In genomic region chr4:113815826-113816225, GRCh38 we compare ENCODE assay signal across 36 cellular contexts. TPM values are rescaled to one million over a fixed set of nuclear protein-coding genes. Genes with fewer than 3 reads are reported as not detected.
DNase-seq lines count a peak whose midpoint lies in the region; ATAC-seq, FAIRE-seq and TF ChIP-seq lines count a peak whose summit lies in the region.
"Had no signal": no experiment of that assay in that cellular context is flagged by ENCODE, and none has a peak within 500 bp of the region (broad histone marks: within the 10 kb centered on the region; RNA-seq: fewer than 3 reads in every experiment).

No MANE protein-coding gene starts in this region.

- POLR2A ChIA-PET in endothelial cell of umbilical vein (lab: Charles Lee) = no interaction called here

- TF ChIP-seq POLR2A in endothelial cell of umbilical vein (IDR thresholded peaks at IDR 0.05; ENCODE audit: low read depth, low read length) = no peak

- no peaks in the 10 kb centered on the region for H3K9me3 ChIP-seq in endothelial cell of umbilical vein (replicated peaks; ENCODE audit: control insufficient read depth, insufficient read depth, low read length)
- H3K9me3 ChIP-seq: adrenal gland, body of pancreas, esophagus muscularis mucosa, heart left ventricle, SK-N-SH had no signal

- dilution Hi-C loops in endothelial cell of umbilical vein (cut with MboI; ENCODE audit: extremely low pct_ligation_motif_present, low sequenced_read_pairs) = no loop called here

- peaks cover 7% of the 10 kb centered on the region for H3K9me3 Mint-ChIP-seq in activated naive CD4-positive, alpha-beta T cell treated with anti-CD3 and anti-CD28 coated beads, Interleukin-2, amount 50 U/mL, for 24 hours
- no peaks in the 10 kb centered on the region for H3K9me3 Mint-ChIP-seq in activated naive CD4-positive, alpha-beta T cell treated with anti-CD3 and anti-CD28 coated beads, Interleukin-2, amount 10 ng/mL, durations not matched to agents 7 days and 5 days
- no peaks in the 10 kb centered on the region for H3K9me3 Mint-ChIP-seq in endothelial cell (ENCODE audit: unreplicated experiment)
- H3K9me3 Mint-ChIP-seq: central memory CD8-positive, alpha-beta T cell; endodermal cell; type B pancreatic cell had no signal

- CTCF ChIA-PET in activated naive CD4-positive, alpha-beta T cell treated with anti-CD3 and anti-CD28 coated beads, Interleukin-2, amount 10 ng/mL, durations not matched to agents 7 days and 5 days (lab: Charles Lee) = no interaction called here
- CTCF ChIA-PET in endothelial cell of umbilical vein (lab: Charles Lee) = no interaction called here

- H3K4me2 ChIP-seq in endothelial cell of umbilical vein (ENCODE audit: insufficient read depth, low read length) = no peak overlapping the region
- H3K4me2 ChIP-seq: SK-N-SH had no signal

- no peak overlapping the region for H3K4me3 Mint-ChIP-seq in activated naive CD4-positive, alpha-beta T cell treated with anti-CD3 and anti-CD28 coated beads, Interleukin-2, amount 50 U/mL, for 24 hours
- H3K4me3 Mint-ChIP-seq in activated naive CD4-positive, alpha-beta T cell treated with anti-CD3 and anti-CD28 coated beads, Interleukin-2, amount 10 ng/mL, durations not matched to agents 7 days and 5 days = no peak overlapping the region
- H3K4me3 Mint-ChIP-seq in endothelial cell (ENCODE audit: unreplicated experiment) = no peak overlapping the region
- H3K4me3 Mint-ChIP-seq: activated T-cell treated with anti-CD3 and anti-CD28 coated beads, Interleukin-2, amount 50 U/mL, for 72 hours; central memory CD8-positive, alpha-beta T cell; endodermal cell; naive B cell; stimulated activated naive B cell treated with anti-CD40 and anti-IgM and Interleukin-4, amounts not matched to agents 10 μg/mL and 1 μg/mL and 100 μg/mL, for 72 hours; T-helper 17 cell; type B pancreatic cell had no signal

- H2AFZ ChIP-seq in endothelial cell of umbilical vein (ENCODE audit: low read depth, low read length) = peak overlapping the region; percentile 65

- FAIRE-seq in endothelial cell of umbilical vein (lab: Jason Lieb, UNC) = no peak
- FAIRE-seq: keratinocyte had no signal

- TF ChIP-seq CTCF in endothelial cell of umbilical vein (IDR thresholded peaks at IDR 0.05; ENCODE audit: extremely low read depth in 1 of 2, insufficient read depth in 1 of 2, low read depth in 1 of 2, low read length in 2 of 2) (no peak), endothelial cell (IDR thresholded peaks at IDR 0.05; ENCODE audit: unreplicated experiment) (no peak)

- no peaks in the 10 kb centered on the region for H3K9me1 ChIP-seq in endothelial cell of umbilical vein (replicated peaks; ENCODE audit: control insufficient read depth, extremely low read depth, insufficient read depth, low read length)

- H3K79me2 ChIP-seq in endothelial cell of umbilical vein (ENCODE audit: control insufficient read depth, insufficient read depth, low read length) = no peaks in the 10 kb centered on the region

- H3K36me3 ChIP-seq in endothelial cell of umbilical vein (ENCODE audit: control insufficient read depth in 2 of 2, extremely low read depth in 1 of 2, insufficient read depth in 2 of 2, low read length in 2 of 2) (no peaks in the 10 kb centered on the region), H7 (replicated peaks; ENCODE audit: control insufficient read depth, insufficient read depth, low read length) (no peaks in the 10 kb centered on the region)
- H3K36me3 ChIP-seq: adrenal gland, esophagus muscularis mucosa, heart left ventricle had no signal

- H3K9ac ChIP-seq in endothelial cell of umbilical vein (replicated peaks; ENCODE audit: extremely low read depth, insufficient read depth, low read length) = no peak overlapping the region
- H3K9ac ChIP-seq: SK-N-SH had no signal

- no TSS peak for BruUV-seq in endothelial cell of umbilical vein (replicated peaks; lab: Mats Ljungman, UMichigan)

- no peaks in the 10 kb centered on the region for H4K20me1 ChIP-seq in endothelial cell of umbilical vein (replicated peaks; ENCODE audit: control insufficient read depth, extremely low read depth, insufficient read depth, low read length)

- H3K27me3 ChIP-seq in endothelial cell of umbilical vein (ENCODE audit: control insufficient read depth in 2 of 2, insufficient read depth in 2 of 2, low read length in 2 of 2) (no peaks in the 10 kb centered on the region), H7 (ENCODE audit: control insufficient read depth, insufficient read depth, low read length) (no peaks in the 10 kb centered on the region)
- H3K27me3 ChIP-seq: adrenal gland, body of pancreas, esophagus muscularis mucosa, foreskin keratinocyte, heart left ventricle had no signal

- H3K36me3 Mint-ChIP-seq in activated naive CD4-positive, alpha-beta T cell treated with anti-CD3 and anti-CD28 coated beads, Interleukin-2, amount 50 U/mL, for 24 hours = peaks cover 1% of the 10 kb centered on the region
- H3K36me3 Mint-ChIP-seq in activated naive CD4-positive, alpha-beta T cell treated with anti-CD3 and anti-CD28 coated beads, Interleukin-2, amount 10 ng/mL, durations not matched to agents 7 days and 5 days = no peaks in the 10 kb centered on the region
- no peaks in the 10 kb centered on the region for H3K36me3 Mint-ChIP-seq in endothelial cell (ENCODE audit: low read depth, unreplicated experiment)
- H3K36me3 Mint-ChIP-seq: CD4-positive, alpha-beta memory T cell; stimulated activated naive B cell treated with anti-CD40 and anti-IgM and Interleukin-4, amounts not matched to agents 10 μg/mL and 1 μg/mL and 100 μg/mL, for 72 hours; type B pancreatic cell had no signal

- peaks cover 14% of the 10 kb centered on the region for H3K4me1 Mint-ChIP-seq in activated naive CD4-positive, alpha-beta T cell treated with anti-CD3 and anti-CD28 coated beads, Interleukin-2, amount 50 U/mL, for 24 hours
- no peaks in the 10 kb centered on the region for H3K4me1 Mint-ChIP-seq in activated naive CD4-positive, alpha-beta T cell treated with anti-CD3 and anti-CD28 coated beads, Interleukin-2, amount 10 ng/mL, durations not matched to agents 7 days and 5 days
- peaks cover 4% of the 10 kb centered on the region for H3K4me1 Mint-ChIP-seq in endothelial cell (ENCODE audit: unreplicated experiment)
- H3K4me1 Mint-ChIP-seq: CD4-positive, alpha-beta memory T cell; central memory CD8-positive, alpha-beta T cell; endodermal cell; naive B cell had no signal

- no peak overlapping the region for H3K27ac ChIP-seq in endothelial cell of umbilical vein (ENCODE audit: insufficient read depth, low read depth, low read length)
- H3K27ac ChIP-seq: adrenal gland, body of pancreas, esophagus muscularis mucosa, foreskin keratinocyte, RWPE1 had no signal

- intact Hi-C loops in endothelial cell of umbilical vein (cut with micrococcal nuclease) (no loop called here), sciatic nerve (cut with DNase I) (no loop called here)

- peak; percentile 34 for ATAC-seq in sciatic nerve
- no peak for ATAC-seq in HG03039 (IDR thresholded peaks at IDR 0.05; ENCODE audit: unreplicated experiment)
- ATAC-seq: activated T-cell treated with anti-CD3 and anti-CD28 coated beads, Interleukin-2, amount 50 U/mL, for 72 hours; body of pancreas; foreskin keratinocyte; HCT116; stimulated activated naive B cell treated with anti-CD40 and anti-IgM and Interleukin-4, amounts not matched to agents 10 μg/mL and 1 μg/mL and 100 μg/mL, for 72 hours; T-helper 17 cell had no signal

- DNase-seq in activated naive CD4-positive, alpha-beta T cell treated with anti-CD3 and anti-CD28 coated beads, Interleukin-2, amount 10 ng/mL, durations not matched to agents 7 days and 5 days = no peak
- DNase-seq in MV-4-11 (lab: John Stamatoyannopoulos, UW) (peak; percentile 89), endothelial cell of umbilical vein (ENCODE audit: low read depth, low spot score) (peak; percentile 73), sciatic nerve (ENCODE audit: low spot score) (no peak), H7 (no peak), endothelial cell (ENCODE audit: low spot score) (no peak)
- DNase-seq: 8988T; activated CD4-positive, alpha-beta T cell treated with anti-CD3 and anti-CD28 coated beads, Interleukin-2, amount 50 U/mL, for 4 hours; activated naive CD4-positive, alpha-beta T cell treated with Interleukin-2 at 50 U/mL for 16 hours; activated T-cell treated with anti-CD3 and anti-CD28 coated beads, Interleukin-2, amount 50 U/mL, for 72 hours; adrenal gland; body of pancreas; CD4-positive, alpha-beta memory T cell; DMS 273 treated with DMSO at 0.1 percent for 48 hours; endodermal cell; foreskin keratinocyte; heart left ventricle; Karpas-422; midbrain; naive B cell; NCI-H1048; NCI-H446 treated with DMSO at 0.1 percent for 48 hours; NCI-H82; occipital lobe; OCI-M1; SK-N-SH; stimulated activated naive B cell treated with anti-CD40 and anti-IgM and Interleukin-4, amounts not matched to agents 10 μg/mL and 1 μg/mL and 100 μg/mL, for 72 hours; T-helper 17 cell had no signal

- H3K4me1 ChIP-seq in endothelial cell of umbilical vein (ENCODE audit: control insufficient read depth, extremely low read depth, insufficient read depth, low read length) = peaks cover 5% of the 10 kb centered on the region
- H3K4me1 ChIP-seq: adrenal gland, body of pancreas, foreskin keratinocyte had no signal

- H3K4me3 ChIP-seq in endothelial cell of umbilical vein (replicated peaks in 1 of 3; ENCODE audit: insufficient read depth in 1 of 3, low read depth in 1 of 3, low read length in 3 of 3) = no peak overlapping the region
- no peak overlapping the region for H3K4me3 ChIP-seq in H7 (ENCODE audit: insufficient read depth, low read depth, low read length)
- H3K4me3 ChIP-seq: adrenal gland, body of pancreas, esophagus muscularis mucosa, heart left ventricle had no signal

- H3K27ac Mint-ChIP-seq in activated naive CD4-positive, alpha-beta T cell treated with anti-CD3 and anti-CD28 coated beads, Interleukin-2, amount 50 U/mL, for 24 hours = peak overlapping the region; percentile 43
- no peak overlapping the region for H3K27ac Mint-ChIP-seq in activated naive CD4-positive, alpha-beta T cell treated with anti-CD3 and anti-CD28 coated beads, Interleukin-2, amount 10 ng/mL, durations not matched to agents 7 days and 5 days
- no peak overlapping the region for H3K27ac Mint-ChIP-seq in endothelial cell (ENCODE audit: unreplicated experiment)
- H3K27ac Mint-ChIP-seq: activated T-cell treated with anti-CD3 and anti-CD28 coated beads, Interleukin-2, amount 50 U/mL, for 72 hours; CD4-positive, alpha-beta memory T cell; endodermal cell; naive B cell; stimulated activated naive B cell treated with anti-CD40 and anti-IgM and Interleukin-4, amounts not matched to agents 10 μg/mL and 1 μg/mL and 100 μg/mL, for 72 hours; T-helper 17 cell; type B pancreatic cell had no signal

- H3K27me3 Mint-ChIP-seq in activated naive CD4-positive, alpha-beta T cell treated with anti-CD3 and anti-CD28 coated beads, Interleukin-2, amount 50 U/mL, for 24 hours = no peaks in the 10 kb centered on the region
- no peaks in the 10 kb centered on the region for H3K27me3 Mint-ChIP-seq in activated naive CD4-positive, alpha-beta T cell treated with anti-CD3 and anti-CD28 coated beads, Interleukin-2, amount 10 ng/mL, durations not matched to agents 7 days and 5 days
- no peaks in the 10 kb centered on the region for H3K27me3 Mint-ChIP-seq in endothelial cell (ENCODE audit: unreplicated experiment)
- H3K27me3 Mint-ChIP-seq: central memory CD8-positive, alpha-beta T cell; T-helper 17 cell; type B pancreatic cell had no signal

RNA-seq across cellular contexts. Expression of gene CAMK2D, which starts 54.3 kb away (rescaled TPM):
- total RNA-seq in endothelial cell of umbilical vein = 23.0 and 30.7 TPM in 2 replicates
- 9.3 and 10.4 TPM in 2 replicates for polyA plus RNA-seq in endothelial cell of umbilical vein
- polyA plus RNA-seq in endothelial cell of umbilical vein (2011; cell fraction: cytosol; rRNA removed) = 8.1 and 9.7 TPM in 2 replicates
- polyA plus RNA-seq in endothelial cell of umbilical vein (2011; cell fraction: nucleus; rRNA removed) = 15.9 and 17.2 TPM in 2 replicates
- 23.4 and 31.3 TPM in 2 replicates for polyA plus RNA-seq in endothelial cell of umbilical vein (2012)
- polyA minus RNA-seq in endothelial cell of umbilical vein = 35.6 and 36.0 TPM in 2 replicates
- 2.0 TPM for polyA minus RNA-seq in endothelial cell of umbilical vein (2011; cell fraction: cytosol; rRNA and poly(A)+ RNA removed)
- polyA minus RNA-seq in endothelial cell of umbilical vein (2011; cell fraction: nucleus; rRNA and poly(A)+ RNA removed) = 65.3 and 124 TPM in 2 replicates
- 41.3 TPM for total RNA-seq in sciatic nerve
- 21.5 and 29.0 TPM in 2 replicates for total RNA-seq in H7 (2014; rRNA removed; shearing (Covaris generic))
- 19.7 TPM for total RNA-seq in endothelial cell (ENCODE audit: unreplicated experiment)

Comparison
In these comparisons a context has a peak if more than half of its experiments do, and no peak if none do; other contexts are left out.
1. DNase-seq: peak in MV-4-11 (single experiment) and endothelial cell of umbilical vein (single experiment); none in activated naive CD4-positive, alpha-beta T cell treated with anti-CD3 and anti-CD28 coated beads, Interleukin-2, amount 10 ng/mL, durations not matched to agents 7 days and 5 days (single experiment), sciatic nerve (single experiment), H7 (single experiment) and endothelial cell (single experiment).